8 cellular contexts compared by ENCODE assay signal in the genomic region with DNA sequence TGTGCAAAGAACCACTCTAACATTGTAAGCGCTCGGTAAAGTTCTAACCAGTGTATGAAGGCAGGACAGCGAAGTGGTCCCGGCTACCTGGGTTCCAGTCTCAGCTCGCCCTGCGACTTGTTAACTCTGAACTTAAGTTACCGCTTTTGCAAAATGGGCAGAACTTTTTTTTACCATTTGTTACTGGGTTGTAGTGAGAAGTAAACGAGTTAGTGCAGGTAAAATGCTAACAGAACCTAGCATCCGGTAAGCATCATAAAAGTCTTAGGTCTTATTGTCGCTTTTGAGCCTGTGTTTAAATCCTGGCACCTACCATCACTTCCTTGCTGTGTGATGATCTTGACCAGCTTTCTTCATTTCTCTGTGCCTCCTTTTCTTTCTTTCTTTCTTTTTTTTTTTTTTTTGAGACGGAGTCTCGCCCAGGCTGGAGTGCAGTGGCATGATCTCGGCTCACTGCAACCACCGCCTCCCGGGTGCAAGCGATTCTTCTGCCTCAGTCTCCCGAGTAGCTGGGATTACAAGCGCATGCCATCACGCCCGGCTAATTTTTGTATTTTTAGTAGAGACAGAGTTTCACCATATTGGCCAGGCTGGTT. TPM values are rescaled to one million over a fixed set of nuclear protein-coding genes. Genes with fewer than 3 reads are reported as not detected.
DNase-seq lines count a peak whose midpoint lies in the region; ATAC-seq and TF ChIP-seq lines count a peak whose summit lies in the region.

No MANE protein-coding gene starts in this region.

- no peak overlapping the region for H2AFZ ChIP-seq in OCI-LY1 (ENCODE audit: low read length)

- H3K9me2 ChIP-seq in OCI-LY1 (ENCODE audit: low read depth, low read length), result no peaks in the 10 kb centered on the region

- DNase-seq in UCSD-AML1 (lab: John Stamatoyannopoulos, UW; ENCODE audit: unreplicated experiment), result no peak
- no peak for DNase-seq in putamen (ENCODE audit: low spot score)

- no peaks in the 10 kb centered on the region for H3K9me3 Mint-ChIP-seq in nephron

- peak overlapping the region; percentile 86 for H3K4me3 ChIP-seq in OCI-LY1 (ENCODE audit: low read depth, low read length, poor library complexity, severe bottlenecking)
- peak overlapping the region; percentile 84 for H3K4me3 ChIP-seq in ectodermal cell (ENCODE audit: insufficient read depth, low read depth, low read length)

- H3K4me2 ChIP-seq in OCI-LY1 (ENCODE audit: low read length), result peak overlapping the region; percentile 82

- TF ChIP-seq CTCF in OCI-LY1 (IDR thresholded peaks at IDR 0.05; ENCODE audit: low read length) (no peak), nephron (IDR thresholded peaks at IDR 0.05; ENCODE audit: unreplicated experiment in 3 of 3) (no peak)

- peaks cover 34% of the 10 kb centered on the region for H3K79me2 ChIP-seq in OCI-LY1 (ENCODE audit: insufficient read depth, low read length)

- peaks cover 35% of the 10 kb centered on the region for H3K4me1 Mint-ChIP-seq in nephron

- peak overlapping the region; percentile 75 for H3K9ac ChIP-seq in OCI-LY1 (ENCODE audit: low read length)

- H3K27ac ChIP-seq in OCI-LY1 (ENCODE audit: low read depth, low read length, poor library complexity, severe bottlenecking), result peak overlapping the region; percentile 80
- H3K27ac ChIP-seq in ectodermal cell (ENCODE audit: insufficient read depth, low read depth, low read length, poor library complexity, severe bottlenecking), result no peak overlapping the region

- no peaks in the 10 kb centered on the region for H4K20me1 ChIP-seq in OCI-LY1 (ENCODE audit: insufficient read depth, low read length)

- peak; percentile 2 for ATAC-seq in GM18907 (IDR thresholded peaks at IDR 0.05; ENCODE audit: unreplicated experiment)
- ATAC-seq in HG03095 (IDR thresholded peaks at IDR 0.05; ENCODE audit: unreplicated experiment), result no peak
- no peak for ATAC-seq in HG03342 (IDR thresholded peaks at IDR 0.05; ENCODE audit: unreplicated experiment)

- H3K27me3 Mint-ChIP-seq in nephron (ENCODE audit: low read depth), result peaks cover 4% of the 10 kb centered on the region

- WGBS in ectodermal cell, 2 experiments, result 68 to 70% methylated on average over 20 of the region's 20 CpGs

- H3K4me3 Mint-ChIP-seq in nephron, result peak overlapping the region; percentile 85 to 97 (median 92)

- H3K4me1 ChIP-seq in OCI-LY1 (ENCODE audit: insufficient read depth, low read length, severe bottlenecking) (peaks cover 52% of the 10 kb centered on the region), ectodermal cell (ENCODE audit: control insufficient read depth, insufficient read depth, low read length) (peaks cover 27% of the 10 kb centered on the region)

- peaks cover 8% of the 10 kb centered on the region for H3K36me3 Mint-ChIP-seq in nephron (ENCODE audit: low read depth)

- H3F3A ChIP-seq in OCI-LY1 (ENCODE audit: insufficient read depth, low read length), result peaks cover 4% of the 10 kb centered on the region; the same call in 1 of the 2 replicates

- no peaks in the 10 kb centered on the region for H3K27me3 ChIP-seq in OCI-LY1 (ENCODE audit: insufficient read depth, low read length)
- no peaks in the 10 kb centered on the region for H3K27me3 ChIP-seq in ectodermal cell (ENCODE audit: control insufficient read depth, insufficient read depth, low read length, poor library complexity, severe bottlenecking)

- H3K9me3 ChIP-seq in OCI-LY1 (ENCODE audit: low read length) (no peaks in the 10 kb centered on the region), ectodermal cell (ENCODE audit: control insufficient read depth, low read length) (no peaks in the 10 kb centered on the region)

- H3K36me3 ChIP-seq in OCI-LY1 (ENCODE audit: insufficient read depth, low read length) (peaks cover 27% of the 10 kb centered on the region; the same call in 1 of the 2 replicates), ectodermal cell (ENCODE audit: control insufficient read depth, insufficient read depth, low read length) (peaks cover 8% of the 10 kb centered on the region)

- peak overlapping the region; percentile 73 to 91 (median 86) for H3K27ac Mint-ChIP-seq in nephron

RNA-seq across cellular contexts. Expression of gene TRMT1, which starts 0.7 kb away (rescaled TPM):
- 46.9 TPM for polyA plus RNA-seq in ectodermal cell (2013, experiment 1 of 4)
- 41.7 TPM for polyA plus RNA-seq in ectodermal cell (2013, experiment 2 of 4)
- 34.4 TPM for polyA plus RNA-seq in ectodermal cell (2013, experiment 3 of 4)
- polyA plus RNA-seq in ectodermal cell (2013, experiment 4 of 4), result 38.1 TPM

RNA-seq across cellular contexts. Expression of gene NACC1, which starts 0.8 kb away (rescaled TPM):
- polyA plus RNA-seq in ectodermal cell (2013, experiment 1 of 4), result 124 TPM
- polyA plus RNA-seq in ectodermal cell (2013, experiment 2 of 4), result 149 TPM
- polyA plus RNA-seq in ectodermal cell (2013, experiment 3 of 4), result 79.0 TPM
- 86.2 TPM for polyA plus RNA-seq in ectodermal cell (2013, experiment 4 of 4)

RNA-seq across cellular contexts. Expression of gene LYL1, which starts 14.6 kb away (rescaled TPM):
- polyA plus RNA-seq in ectodermal cell (2013, experiment 1 of 4), result 0.43 TPM
- polyA plus RNA-seq in ectodermal cell (2013, experiment 2 of 4), result 1.0 TPM
- 1.6 TPM for polyA plus RNA-seq in ectodermal cell (2013, experiment 3 of 4)
- 1.5 TPM for polyA plus RNA-seq in ectodermal cell (2013, experiment 4 of 4)

RNA-seq across cellular contexts. Expression of gene STX10, which starts 32.9 kb away (rescaled TPM):
- 37.9 TPM for polyA plus RNA-seq in ectodermal cell (2013, experiment 1 of 4)
- polyA plus RNA-seq in ectodermal cell (2013, experiment 2 of 4), result 32.1 TPM
- polyA plus RNA-seq in ectodermal cell (2013, experiment 3 of 4), result 39.2 TPM
- 38.1 TPM for polyA plus RNA-seq in ectodermal cell (2013, experiment 4 of 4)

RNA-seq across cellular contexts. Expression of gene IER2, which starts 32.9 kb away (rescaled TPM):
- 77.9 TPM for polyA plus RNA-seq in ectodermal cell (2013, experiment 1 of 4)
- 70.4 TPM for polyA plus RNA-seq in ectodermal cell (2013, experiment 2 of 4)
- polyA plus RNA-seq in ectodermal cell (2013, experiment 3 of 4), result 54.1 TPM
- 54.6 TPM for polyA plus RNA-seq in ectodermal cell (2013, experiment 4 of 4)
